In the genomic region with DNA sequence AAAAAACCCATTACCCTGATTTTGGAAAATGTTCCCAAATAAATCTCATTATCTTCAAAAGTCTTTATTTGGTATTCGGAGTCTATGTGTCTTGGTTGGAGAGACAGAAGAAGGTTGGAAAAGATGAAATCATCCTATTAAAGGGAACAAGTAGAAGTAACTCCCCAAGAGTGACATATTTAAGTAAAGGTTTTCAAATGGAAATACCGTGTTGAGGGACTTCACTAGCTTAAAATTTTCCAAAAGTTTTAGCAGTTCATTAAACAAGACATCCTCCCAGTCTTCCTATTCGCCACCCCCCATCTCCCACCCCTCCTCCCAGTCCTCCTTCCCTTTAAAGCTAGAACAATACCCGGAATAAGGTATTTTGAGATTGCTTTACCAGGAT, we compare ENCODE assay signal across 11 cellular contexts.
DNase-seq lines count a peak whose midpoint lies in the region; ATAC-seq and TF ChIP-seq lines count a peak whose summit lies in the region.
"Had no signal": no experiment of that assay in that cellular context is flagged by ENCODE, and none has a peak within 500 bp of the region (broad histone marks: within the 10 kb centered on the region; RNA-seq: fewer than 3 reads in every experiment).

No MANE protein-coding gene starts in this region.

- peak overlapping the region; percentile 81 to 94 (median 91) for H3K4me3 Mint-ChIP-seq in CD8-positive, alpha-beta memory T cell
- peak overlapping the region; percentile 93 to 100 for H3K4me3 Mint-ChIP-seq in H9
- H3K4me3 Mint-ChIP-seq in activated naive CD8-positive, alpha-beta T cell treated with anti-CD3 and anti-CD28 coated beads, Interleukin-2, amount 50 U/mL, for 24 hours, result peak overlapping the region; percentile 86
- peak overlapping the region; percentile 89 to 96 (median 94) for H3K4me3 Mint-ChIP-seq in naive thymus-derived CD4-positive, alpha-beta T cell

- no peaks in the 10 kb centered on the region for H4K20me1 ChIP-seq in H9 (ENCODE audit: control insufficient read depth, insufficient read depth, insufficient read length)

- H2AK5ac ChIP-seq in H9 (ENCODE audit: insufficient read length, low read length), result no peak overlapping the region

- no peak overlapping the region for H3K56ac ChIP-seq in H9 (ENCODE audit: insufficient read length, low read depth, low read length)

- H3K27ac ChIP-seq in CD8-positive, alpha-beta memory T cell (ENCODE audit: low read depth, low read length), result no peak overlapping the region
- peak overlapping the region; percentile 99 for H3K27ac ChIP-seq in H9 (ENCODE audit: insufficient read length, low read depth, low read length)
- no peak overlapping the region for H3K27ac ChIP-seq in naive thymus-derived CD4-positive, alpha-beta T cell (ENCODE audit: low read depth, low read length)

- H4K5ac ChIP-seq in H9 (ENCODE audit: insufficient read length, low read depth, low read length), result no peak overlapping the region

- no peak overlapping the region for H3K18ac ChIP-seq in H9 (ENCODE audit: insufficient read length, low read depth, low read length)

- peaks cover 25 to 26% of the 10 kb centered on the region in 2 donors for H3K27me3 Mint-ChIP-seq in CD8-positive, alpha-beta memory T cell
- peaks cover 2% of the 10 kb centered on the region; the same call in 1 of the 2 replicates for H3K27me3 Mint-ChIP-seq in H9 (ENCODE audit: low read depth)
- peaks cover 3% of the 10 kb centered on the region for H3K27me3 Mint-ChIP-seq in activated naive CD8-positive, alpha-beta T cell treated with anti-CD3 and anti-CD28 coated beads, Interleukin-2, amount 50 U/mL, for 24 hours
- peaks cover 0 to 7% (median 0%) of the 10 kb centered on the region in 5 donors for H3K27me3 Mint-ChIP-seq in naive thymus-derived CD4-positive, alpha-beta T cell

- no CpG with 5 or more reads among the region's 4 CpGs for WGBS in H9 (ENCODE audit: extremely low coverage, insufficient read length, low lambda C conversion rate)

- no peak overlapping the region for H3K23ac ChIP-seq in H9 (ENCODE audit: insufficient read length, low read depth, low read length)

- ATAC-seq in activated naive CD8-positive, alpha-beta T cell treated with anti-CD3 and anti-CD28 coated beads, Interleukin-2, amount 50 U/mL, for 24 hours, result no peak
- no peak for ATAC-seq in naive thymus-derived CD4-positive, alpha-beta T cell
- ATAC-seq in GM19328 (IDR thresholded peaks at IDR 0.05; ENCODE audit: unreplicated experiment) (no peak), GM19452 (IDR thresholded peaks at IDR 0.05; ENCODE audit: unreplicated experiment) (no peak)
- ATAC-seq: left ventricle myocardium superior had no signal

- H3K4me1 ChIP-seq in CD8-positive, alpha-beta memory T cell (ENCODE audit: insufficient read depth, low read length), result no peaks in the 10 kb centered on the region
- peaks cover 6% of the 10 kb centered on the region; the same call in 1 of the 2 replicates for H3K4me1 ChIP-seq in H9 (ENCODE audit: insufficient read depth, low read length)
- H3K4me1 ChIP-seq in naive thymus-derived CD4-positive, alpha-beta T cell (ENCODE audit: control insufficient read depth in 2 of 2, insufficient read depth in 2 of 2, low read length in 2 of 2), result peaks cover 0 to 3% of the 10 kb centered on the region in 2 donors

- H3K36me3 Mint-ChIP-seq in CD8-positive, alpha-beta memory T cell, result peaks cover 0 to 2% (median 0%) of the 10 kb centered on the region in 3 donors
- H3K36me3 Mint-ChIP-seq in H9 (ENCODE audit: insufficient read depth in 1 of 3, low read depth in 3 of 3), result peaks cover 32 to 36% (median 33%) of the 10 kb centered on the region in 3 experiments
- peaks cover 26% of the 10 kb centered on the region for H3K36me3 Mint-ChIP-seq in activated naive CD8-positive, alpha-beta T cell treated with anti-CD3 and anti-CD28 coated beads, Interleukin-2, amount 50 U/mL, for 24 hours (ENCODE audit: low read depth)
- H3K36me3 Mint-ChIP-seq in naive thymus-derived CD4-positive, alpha-beta T cell, result peaks cover 0 to 12% (median 0%) of the 10 kb centered on the region in 5 donors

- CTCF ChIA-PET in CD8-positive, alpha-beta memory T cell (lab: Charles Lee), result no interaction called here
- CTCF ChIA-PET in naive thymus-derived CD4-positive, alpha-beta T cell (lab: Charles Lee), result no interaction called here

- H2BK5ac ChIP-seq in H9 (ENCODE audit: insufficient read length, low read length), result no peak overlapping the region

- H3K79me2 ChIP-seq in H9 (ENCODE audit: insufficient read depth, low read length), result peaks cover 21% of the 10 kb centered on the region; the same call in 1 of the 2 replicates

- no peak overlapping the region for H4K91ac ChIP-seq in H9 (ENCODE audit: insufficient read length, low read depth, low read length)

- peak overlapping the region; percentile 85 for H3K4me2 ChIP-seq in H9 (ENCODE audit: insufficient read depth, insufficient read length, low read length)

- H2BK20ac ChIP-seq in H9 (ENCODE audit: low read depth, low read length, poor library complexity, severe bottlenecking), result peak overlapping the region; percentile 45

- no peaks in the 10 kb centered on the region for H3K9me3 ChIP-seq in CD8-positive, alpha-beta memory T cell (ENCODE audit: low read length)
- no peaks in the 10 kb centered on the region for H3K9me3 ChIP-seq in H9 (ENCODE audit: control insufficient read depth, low read depth, low read length)
- no peaks in the 10 kb centered on the region for H3K9me3 ChIP-seq in naive thymus-derived CD4-positive, alpha-beta T cell (ENCODE audit: control insufficient read depth in 2 of 3, low read length in 3 of 3)

- H3K4me1 Mint-ChIP-seq in CD8-positive, alpha-beta memory T cell, result peaks cover 12 to 18% (median 14%) of the 10 kb centered on the region in 3 donors
- peaks cover 26 to 58% of the 10 kb centered on the region in 2 experiments for H3K4me1 Mint-ChIP-seq in H9
- peaks cover 29% of the 10 kb centered on the region for H3K4me1 Mint-ChIP-seq in activated naive CD8-positive, alpha-beta T cell treated with anti-CD3 and anti-CD28 coated beads, Interleukin-2, amount 50 U/mL, for 24 hours
- peaks cover 6 to 26% (median 11%) of the 10 kb centered on the region in 7 donors for H3K4me1 Mint-ChIP-seq in naive thymus-derived CD4-positive, alpha-beta T cell

- no peak overlapping the region for H3T11ph ChIP-seq in H9 (ENCODE audit: low read length)

- H3K23me2 ChIP-seq in H9 (ENCODE audit: insufficient read length, low read depth, low read length, poor library complexity, severe bottlenecking), result peaks cover 15% of the 10 kb centered on the region

- no peaks in the 10 kb centered on the region for H3K9me3 Mint-ChIP-seq in CD8-positive, alpha-beta memory T cell
- peaks cover 5 to 32% of the 10 kb centered on the region in 2 experiments; a peak in 4 of 5 replicates for H3K9me3 Mint-ChIP-seq in H9
- peaks cover 4% of the 10 kb centered on the region for H3K9me3 Mint-ChIP-seq in activated naive CD8-positive, alpha-beta T cell treated with anti-CD3 and anti-CD28 coated beads, Interleukin-2, amount 50 U/mL, for 24 hours
- no peaks in the 10 kb centered on the region for H3K9me3 Mint-ChIP-seq in naive thymus-derived CD4-positive, alpha-beta T cell

- H3K14ac ChIP-seq in H9 (ENCODE audit: insufficient read depth, low read length), result no peak overlapping the region

- H2BK12ac ChIP-seq in H9 (ENCODE audit: insufficient read length, low read depth, low read length), result no peak overlapping the region

- peaks cover 13% of the 10 kb centered on the region for H3K27me3 ChIP-seq in CD8-positive, alpha-beta memory T cell (ENCODE audit: insufficient read depth, low read length, poor library complexity, severe bottlenecking)
- H3K27me3 ChIP-seq in H9 (ENCODE audit: insufficient read depth, low read length), result no peaks in the 10 kb centered on the region
- H3K27me3 ChIP-seq in naive thymus-derived CD4-positive, alpha-beta T cell (ENCODE audit: control insufficient read depth in 2 of 2, insufficient read depth in 2 of 2, low read length in 2 of 2), result no peaks in the 10 kb centered on the region

- no peak overlapping the region for H3K4ac ChIP-seq in H9 (ENCODE audit: low read depth, low read length)

- no peak overlapping the region for H4K8ac ChIP-seq in H9 (replicated peaks; ENCODE audit: insufficient read length, low read depth, low read length)

- POLR2A ChIA-PET in CD8-positive, alpha-beta memory T cell (lab: Charles Lee), result no interaction called here
- POLR2A ChIA-PET in naive thymus-derived CD4-positive, alpha-beta T cell (lab: Charles Lee), result no interaction called here

- H3K79me1 ChIP-seq in H9 (ENCODE audit: insufficient read depth, low read depth, low read length, poor library complexity, severe bottlenecking), result no peaks in the 10 kb centered on the region

- no peak overlapping the region for H3K4me3 ChIP-seq in CD8-positive, alpha-beta memory T cell (ENCODE audit: low read length)
- H3K4me3 ChIP-seq in naive thymus-derived CD4-positive, alpha-beta T cell (ENCODE audit: low read length), result no peak overlapping the region

- TF ChIP-seq CTCF in H9 (conservative IDR thresholded peaks at IDR 0.05), result no peak

- peak overlapping the region; percentile 100 for H3K9ac ChIP-seq in H9 (ENCODE audit: extremely low read depth, insufficient read length, low read length)

- intact Hi-C loops in naive thymus-derived CD4-positive, alpha-beta T cell (cut with micrococcal nuclease), result no loop called here

- no peaks in the 10 kb centered on the region for H3K36me3 ChIP-seq in CD8-positive, alpha-beta memory T cell (ENCODE audit: insufficient read depth, low read length)
- no peaks in the 10 kb centered on the region for H3K36me3 ChIP-seq in naive thymus-derived CD4-positive, alpha-beta T cell (ENCODE audit: control insufficient read depth in 2 of 3, insufficient read depth in 3 of 3, low read length in 3 of 3)

- H2BK15ac ChIP-seq in H9 (ENCODE audit: low read depth, low read length), result no peak overlapping the region

- no peak overlapping the region for H2AFZ ChIP-seq in H9 (ENCODE audit: low read length)

- H2BK120ac ChIP-seq in H9 (ENCODE audit: low read depth, low read length, poor library complexity, severe bottlenecking), result no peak overlapping the region

- H3K27ac Mint-ChIP-seq in CD8-positive, alpha-beta memory T cell, result no peak overlapping the region
- peak overlapping the region; percentile 96 to 100 (median 97) for H3K27ac Mint-ChIP-seq in H9
- peak overlapping the region; percentile 85 for H3K27ac Mint-ChIP-seq in activated naive CD8-positive, alpha-beta T cell treated with anti-CD3 and anti-CD28 coated beads, Interleukin-2, amount 50 U/mL, for 24 hours
- H3K27ac Mint-ChIP-seq in naive thymus-derived CD4-positive, alpha-beta T cell, result peak overlapping the region in 3 of 9 donors; percentile 46 to 95 (median 90)

- no peak for DNase-seq in CD8-positive, alpha-beta memory T cell
- DNase-seq in H9 (no peak), NCI-H187 (lab: John Stamatoyannopoulos, UW) (no peak)
- no peak for DNase-seq in activated naive CD8-positive, alpha-beta T cell treated with anti-CD3 and anti-CD28 coated beads, Interleukin-2, amount 50 U/mL, for 24 hours
- DNase-seq in naive thymus-derived CD4-positive, alpha-beta T cell, result no peak
- DNase-seq in NK-92 treated with Interleukin-12 subunit alpha and Interleukin-12 subunit beta, amount 100 ng/mL, for 24 hours (lab: John Stamatoyannopoulos, UW), result no peak
- DNase-seq: head of caudate nucleus, left ventricle myocardium superior, NCI-H1092 had no signal

Comparison
In these comparisons a context has a peak if more than half of its experiments do, and no peak if none do; other contexts are left out.
1. H3K27ac Mint-ChIP-seq: peak in H9 (3 of 3) and activated naive CD8-positive, alpha-beta T cell treated with anti-CD3 and anti-CD28 coated beads, Interleukin-2, amount 50 U/mL, for 24 hours (single experiment); none in CD8-positive, alpha-beta memory T cell (0 of 8).
2. Peak in every context shown above with its lines, with median percentiles within 50 percentile points of each other: H3K4me3 Mint-ChIP-seq.